Comparison of ENCODE assay signal across 8 cellular contexts in genomic region chr2:95346738-95347671, GRCh38. TPM values are rescaled to one million over a fixed set of nuclear protein-coding genes. Genes with fewer than 3 reads are reported as not detected.
DNase-seq lines count a peak whose midpoint lies in the region; ATAC-seq and TF ChIP-seq lines count a peak whose summit lies in the region.

No MANE protein-coding gene starts in this region.

- peaks cover 38% of the 10 kb centered on the region for H3K27me3 Mint-ChIP-seq in T-helper 2 cell treated with Interferon-gamma antibody and Interleukin-4, amounts not matched to agents 5 μg/mL and 100 μg/mL, for 36 hours (ENCODE audit: low read depth)

- no peaks in the 10 kb centered on the region for H3K27me3 ChIP-seq in breast epithelium
- H3K27me3 ChIP-seq in thoracic aorta (replicated peaks; ENCODE audit: insufficient read depth) = no peaks in the 10 kb centered on the region

- ATAC-seq in thoracic aorta (ENCODE audit: insufficient number of reproducible peaks, low FRiP score, low read depth) = peak; percentile 8
- no peak for ATAC-seq in GM19035 (IDR thresholded peaks at IDR 0.05; ENCODE audit: unreplicated experiment)

- H3K9me3 ChIP-seq in breast epithelium = no peaks in the 10 kb centered on the region
- H3K9me3 ChIP-seq in thoracic aorta = no peaks in the 10 kb centered on the region

- no peaks in the 10 kb centered on the region for H3K9me3 Mint-ChIP-seq in T-helper 2 cell treated with Interferon-gamma antibody and Interleukin-4, amounts not matched to agents 5 μg/mL and 100 μg/mL, for 36 hours

- no peak overlapping the region for H3K4me3 Mint-ChIP-seq in T-helper 2 cell treated with Interferon-gamma antibody and Interleukin-4, amounts not matched to agents 5 μg/mL and 100 μg/mL, for 36 hours

- no peak overlapping the region for H3K27ac Mint-ChIP-seq in T-helper 2 cell treated with Interferon-gamma antibody and Interleukin-4, amounts not matched to agents 5 μg/mL and 100 μg/mL, for 36 hours

- intact Hi-C loops in breast epithelium (cut with DNase I; ENCODE audit: low total_unique reads) = no loop called here

- H3K36me3 ChIP-seq in breast epithelium (no peaks in the 10 kb centered on the region), thoracic aorta (no peaks in the 10 kb centered on the region)

- H3K4me1 ChIP-seq in breast epithelium = no peaks in the 10 kb centered on the region
- peaks cover 4 to 16% of the 10 kb centered on the region in 2 donors for H3K4me1 ChIP-seq in thoracic aorta (ENCODE audit: control insufficient read depth in 1 of 2, low read depth in 2 of 2)

- no peak for TF ChIP-seq POLR2A in breast epithelium (IDR thresholded peaks at IDR 0.05)

- DNase-seq in T-helper 2 cell treated with Interferon-gamma antibody and Interleukin-4, amounts not matched to agents 5 μg/mL and 100 μg/mL, for 36 hours (ENCODE audit: low spot score) = peak; percentile 16
- DNase-seq in T-helper 2 cell = no peak
- peak in 1 of 2 donors; percentile 52 for DNase-seq in breast epithelium (ENCODE audit: low spot score in 2 of 2)
- DNase-seq in left kidney (ENCODE audit: low read depth, low spot score) = peak; percentile 70
- DNase-seq in thoracic aorta (ENCODE audit: low spot score) = no peak
- DNase-seq in NCI-H1417 treated with DMSO at 0.1 percent for 48 hours (lab: John Stamatoyannopoulos, UW) = no peak
- no peak for DNase-seq in T-helper 1 cell

- H3K27ac ChIP-seq in breast epithelium (peak overlapping the region; percentile 18 to 83), thoracic aorta (peak overlapping the region in 1 of 2 donors; percentile 40)

- no peaks in the 10 kb centered on the region for H3K36me3 Mint-ChIP-seq in T-helper 2 cell treated with Interferon-gamma antibody and Interleukin-4, amounts not matched to agents 5 μg/mL and 100 μg/mL, for 36 hours (ENCODE audit: low read depth)

- TF ChIP-seq CTCF in breast epithelium (IDR thresholded peaks at IDR 0.05) = no peak
- no peak for TF ChIP-seq CTCF in thoracic aorta (IDR thresholded peaks at IDR 0.05)

- H3K4me1 Mint-ChIP-seq in T-helper 2 cell treated with Interferon-gamma antibody and Interleukin-4, amounts not matched to agents 5 μg/mL and 100 μg/mL, for 36 hours (ENCODE audit: low read depth) = no peaks in the 10 kb centered on the region

- H3K4me3 ChIP-seq in breast epithelium (peak overlapping the region; percentile 64 to 89 (median 69)), thoracic aorta (peak overlapping the region; percentile 77)

RNA-seq across cellular contexts. Expression of gene KCNIP3, which starts 49.9 kb away (rescaled TPM):
- 10 to 100 TPM; 14.4 to 30.1 (median 15.1) TPM for total RNA-seq in breast epithelium
- total RNA-seq in thoracic aorta = 10 to 100 TPM; 12.5 to 22.1 TPM

RNA-seq across cellular contexts. Expression of gene FAHD2A, which starts 55.5 kb away (rescaled TPM):
- total RNA-seq in breast epithelium (10 to 100 TPM; 19.3 to 50.1 (median 24.3) TPM), thoracic aorta (10 to 100 TPM; 11.7 to 23.6 TPM)

Comparison
In these comparisons a context has a peak if more than half of its experiments do, and no peak if none do; other contexts are left out.
1. DNase-seq: peak in T-helper 2 cell treated with Interferon-gamma antibody and Interleukin-4, amounts not matched to agents 5 μg/mL and 100 μg/mL, for 36 hours (single experiment) and left kidney (single experiment); none in T-helper 2 cell (0 of 5), thoracic aorta (single experiment), NCI-H1417 treated with DMSO at 0.1 percent for 48 hours (single experiment) and T-helper 1 cell (0 of 5).